Comparison of ENCODE assay signal across 29 cellular contexts in genomic region chr21:30306821-30307330, GRCh38. TPM values are rescaled to one million over a fixed set of nuclear protein-coding genes. Genes with fewer than 3 reads are reported as not detected.
"Had no signal": no experiment of that assay in that cellular context is flagged by ENCODE, and none has a peak within 500 bp of the region (broad histone marks: within the 10 kb centered on the region; RNA-seq: fewer than 3 reads in every experiment).

No MANE protein-coding gene starts in this region.

- DNase-seq: activated CD4-positive, alpha-beta T cell treated with anti-CD3 and anti-CD28 coated beads, Interleukin-2, amount 50 U/mL, for 1 hour; activated CD4-positive, CD25-positive, alpha-beta regulatory T cell treated with anti-CD3 and anti-CD28 coated beads, Interleukin-2, amount 50 U/mL, for 72 hours; activated CD8-positive, alpha-beta memory T cell treated with anti-CD3 and anti-CD28 coated beads for 24 hours; activated CD8-positive, alpha-beta memory T cell treated with anti-CD3 and anti-CD28 coated beads, Interleukin-2, amount 50 U/mL, for 48 hours; activated effector memory CD4-positive, alpha-beta T cell treated with Interleukin-2 at 50 U/mL for 16 hours; activated naive CD4-positive, alpha-beta T cell treated with anti-CD3 and anti-CD28 coated beads, Interleukin-2, amount 10 ng/mL, durations not matched to agents 7 days and 5 days; activated naive CD8-positive, alpha-beta T cell treated with anti-CD3 and anti-CD28 coated beads, Interleukin-2, amount 50 U/mL, for 24 hours; activated T-cell treated with anti-CD3 and anti-CD28 coated beads, Interleukin-2, amount 50 U/mL, for 48 hours; anterior cingulate cortex; brain microvascular endothelial cell; erythroblast; foreskin melanocyte; hypothalamus; occipital lobe; stimulated activated CD4-positive, alpha-beta T cell treated with anti-CD3 and anti-CD28 coated beads, Interleukin-12 subunit alpha, Interleukin-12 subunit beta, amount 100 ng/mL, for 4 hours; stimulated activated CD4-positive, alpha-beta T cell treated with anti-CD3 and anti-CD28 coated beads, Interleukin-1b, Interleukin-23, amount 100 ng/mL, for 48 hours; stimulated activated CD8-positive, alpha-beta memory T cell treated with anti-CD3 and anti-CD28 coated beads, Interleukin-4, amount 100 ng/mL, for 48 hours; stimulated activated naive CD4-positive, alpha-beta T cell; substantia nigra; transverse colon had no signal

- H3K27ac ChIP-seq: brain microvascular endothelial cell, coronary artery, right atrium auricular region, transverse colon, vagina had no signal

- H3K36me3 ChIP-seq: brain microvascular endothelial cell, prostate gland, right atrium auricular region, transverse colon, vagina had no signal

- H3K9me3 ChIP-seq: prostate gland, right atrium auricular region, transverse colon, vagina had no signal

- ATAC-seq: activated naive CD8-positive, alpha-beta T cell treated with anti-CD3 and anti-CD28 coated beads, Interleukin-2, amount 50 U/mL, for 24 hours; left lobe of liver; natural killer cell treated with Interleukin-12 subunit alpha and Interleukin-12 subunit beta and Interleukin-15 and Interleukin-18, amount 100 ng/mL, for 72 hours had no signal

- H3K4me3 ChIP-seq: coronary artery, lung, prostate gland, right atrium auricular region, transverse colon, vagina had no signal

- H3K4me1 ChIP-seq: prostate gland, right atrium auricular region, transverse colon, vagina had no signal

- H3K27me3 ChIP-seq: brain microvascular endothelial cell, right atrium auricular region, transverse colon, vagina had no signal

RNA-seq across cellular contexts. Expression of gene KRTAP26-1, which starts 13.2 kb away (rescaled TPM):
- total RNA-seq: left lobe of liver; lung; mesothelial cell of epicardium; natural killer cell treated with Interleukin-12 subunit alpha and Interleukin-12 subunit beta and Interleukin-15 and Interleukin-18, amount 100 ng/mL, for 72 hours; occipital lobe; prostate gland; right atrium auricular region; transverse colon; vagina had no signal
- polyA plus RNA-seq: keratinocyte, lung had no signal

RNA-seq across cellular contexts. Expression of gene KRTAP25-1, which starts 17.6 kb away (rescaled TPM):
- total RNA-seq: left lobe of liver; lung; mesothelial cell of epicardium; natural killer cell treated with Interleukin-12 subunit alpha and Interleukin-12 subunit beta and Interleukin-15 and Interleukin-18, amount 100 ng/mL, for 72 hours; occipital lobe; prostate gland; right atrium auricular region; transverse colon; vagina had no signal
- polyA plus RNA-seq: keratinocyte, lung had no signal

RNA-seq across cellular contexts. Expression of gene KRTAP24-1, which starts 24.1 kb away (rescaled TPM):
- total RNA-seq: left lobe of liver; lung; mesothelial cell of epicardium; natural killer cell treated with Interleukin-12 subunit alpha and Interleukin-12 subunit beta and Interleukin-15 and Interleukin-18, amount 100 ng/mL, for 72 hours; occipital lobe; prostate gland; right atrium auricular region; transverse colon; vagina had no signal
- polyA plus RNA-seq: keratinocyte, lung had no signal

RNA-seq across cellular contexts. Expression of gene KRTAP27-1, which starts 30.6 kb away (rescaled TPM):
- total RNA-seq: left lobe of liver; lung; mesothelial cell of epicardium; natural killer cell treated with Interleukin-12 subunit alpha and Interleukin-12 subunit beta and Interleukin-15 and Interleukin-18, amount 100 ng/mL, for 72 hours; occipital lobe; prostate gland; right atrium auricular region; transverse colon; vagina had no signal
- polyA plus RNA-seq: keratinocyte, lung had no signal

RNA-seq across cellular contexts. Expression of gene KRTAP23-1, which starts 41.5 kb away (rescaled TPM):
- total RNA-seq: left lobe of liver; lung; mesothelial cell of epicardium; natural killer cell treated with Interleukin-12 subunit alpha and Interleukin-12 subunit beta and Interleukin-15 and Interleukin-18, amount 100 ng/mL, for 72 hours; occipital lobe; prostate gland; right atrium auricular region; transverse colon; vagina had no signal
- polyA plus RNA-seq: keratinocyte, lung had no signal
